ENCODE assay signal across 8 cellular contexts in genomic region chr4:106329027-106329618, GRCh38.
DNase-seq lines count a peak whose midpoint lies in the region; ATAC-seq, FAIRE-seq and TF ChIP-seq lines count a peak whose summit lies in the region.

No MANE protein-coding gene starts in this region.

- H3K27ac Mint-ChIP-seq in activated T-cell treated with anti-CD3 and anti-CD28 coated beads, Interleukin-2, amount 50 U/mL, for 24 hours: no peak overlapping the region

- no peaks in the 10 kb centered on the region for H3K27me3 Mint-ChIP-seq in activated T-cell treated with anti-CD3 and anti-CD28 coated beads, Interleukin-2, amount 50 U/mL, for 24 hours

- peaks cover 77% of the 10 kb centered on the region for H3K36me3 Mint-ChIP-seq in activated T-cell treated with anti-CD3 and anti-CD28 coated beads, Interleukin-2, amount 50 U/mL, for 24 hours (ENCODE audit: low read depth)

- no peaks in the 10 kb centered on the region for H3K9me3 Mint-ChIP-seq in activated T-cell treated with anti-CD3 and anti-CD28 coated beads, Interleukin-2, amount 50 U/mL, for 24 hours

- TF ChIP-seq CTCF in retinal pigment epithelial cell (conservative IDR thresholded peaks at IDR 0.05; ENCODE audit: low read depth, low read length): peak; percentile 76

- no peak overlapping the region for H3K4me3 Mint-ChIP-seq in activated T-cell treated with anti-CD3 and anti-CD28 coated beads, Interleukin-2, amount 50 U/mL, for 24 hours

- ATAC-seq in GM19467 (IDR thresholded peaks at IDR 0.05; ENCODE audit: unreplicated experiment) (peak; percentile 90), HG03520 (IDR thresholded peaks at IDR 0.05; ENCODE audit: unreplicated experiment) (peak; percentile 86), SK-N-SH treated with all-trans-retinoic acid at 6 μM for 48 hours (peak; percentile 95)

- H3K4me3 ChIP-seq in retinal pigment epithelial cell (ENCODE audit: low read length): no peak overlapping the region

- DNase-seq in fibroblast of gingiva (ENCODE audit: low read depth) (peak; percentile 37), retinal pigment epithelial cell (ENCODE audit: low read depth) (no peak), UCSD-AML1 (lab: John Stamatoyannopoulos, UW; ENCODE audit: unreplicated experiment) (no peak)
- DNase-seq in activated T-cell treated with anti-CD3 and anti-CD28 coated beads, Interleukin-2, amount 50 U/mL, for 24 hours: no peak

- peak; percentile 94 for FAIRE-seq in G401.6 (lab: Jason Lieb, UNC)

- H3K4me1 Mint-ChIP-seq in activated T-cell treated with anti-CD3 and anti-CD28 coated beads, Interleukin-2, amount 50 U/mL, for 24 hours (ENCODE audit: low read depth): peaks cover 18% of the 10 kb centered on the region

TF ChIP-seq in SK-N-SH treated with all-trans-retinoic acid at 6 μM for 48 hours, 23 proteins besides CTCF, POLR2A, EP300 and RAD21:
- TF ChIP-seq ISL1 (CRISPR knock-in tag; IDR thresholded peaks at IDR 0.05): no peak
- no peak for TF ChIP-seq TSHZ2 (CRISPR knock-in tag; IDR thresholded peaks at IDR 0.05)
- no peak for TF ChIP-seq TOX (CRISPR knock-in tag; IDR thresholded peaks at IDR 0.05; ENCODE audit: borderline replicate concordance)
- TF ChIP-seq ZNF8 (CRISPR knock-in tag; IDR thresholded peaks at IDR 0.05): no peak
- no peak for TF ChIP-seq BACH2 (CRISPR knock-in tag; IDR thresholded peaks at IDR 0.05; ENCODE audit: borderline replicate concordance)
- TF ChIP-seq ZC3H10 (CRISPR knock-in tag; IDR thresholded peaks at IDR 0.05): no peak
- TF ChIP-seq CREB5 (CRISPR knock-in tag; IDR thresholded peaks at IDR 0.05; ENCODE audit: low read depth): no peak
- TF ChIP-seq ZFP30 (CRISPR knock-in tag; IDR thresholded peaks at IDR 0.05): no peak
- TF ChIP-seq ZNF70 (CRISPR knock-in tag; IDR thresholded peaks at IDR 0.05): no peak
- no peak for TF ChIP-seq GLIS3 (CRISPR knock-in tag; IDR thresholded peaks at IDR 0.05)
- TF ChIP-seq ARNTL (CRISPR knock-in tag; IDR thresholded peaks at IDR 0.05; ENCODE audit: borderline replicate concordance, low read depth): no peak
